In the genomic region with DNA sequence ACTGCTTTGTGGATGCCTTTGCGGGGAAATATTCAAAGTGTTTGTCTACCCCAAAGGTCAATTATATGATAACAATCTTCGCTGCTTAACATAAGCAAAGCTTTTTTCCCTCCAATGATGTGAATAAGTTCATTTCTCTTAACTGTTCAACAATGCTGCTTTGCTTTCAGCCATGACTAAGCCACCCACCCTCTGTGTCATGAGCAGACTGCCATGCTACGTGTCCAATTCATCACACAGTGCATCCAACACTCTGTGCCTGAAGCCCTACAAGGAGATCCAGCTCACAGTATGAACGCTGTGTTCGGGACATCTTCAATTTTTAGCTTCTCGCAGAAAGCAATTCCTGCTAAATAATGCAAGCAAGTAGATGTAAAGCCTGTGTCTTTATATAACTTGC, we compare ENCODE assay signal across 19 cellular contexts. TPM values are rescaled to one million over a fixed set of nuclear protein-coding genes. Genes with fewer than 3 reads are reported as not detected.
DNase-seq lines count a peak whose midpoint lies in the region; ATAC-seq lines count a peak whose summit lies in the region.
"Had no signal": no experiment of that assay in that cellular context is flagged by ENCODE, and none has a peak within 500 bp of the region (broad histone marks: within the 10 kb centered on the region; RNA-seq: fewer than 3 reads in every experiment).

No MANE protein-coding gene starts in this region.

- intact Hi-C loops in posterior cingulate gyrus (cut with DNase I) = no loop called here

- no peak for ATAC-seq in GM21825 (IDR thresholded peaks at IDR 0.05; ENCODE audit: unreplicated experiment)
- ATAC-seq in HG03196 (IDR thresholded peaks at IDR 0.05; ENCODE audit: unreplicated experiment) = no peak
- ATAC-seq: right cardiac atrium; stimulated activated naive CD8-positive, alpha-beta T cell treated with anti-CD3 and anti-CD28 coated beads, Interleukin-15, Interleukin-2, amounts not matched to agents 100 U/mL and 50 U/mL, for 24 hours had no signal

- in situ Hi-C loops in SK-MEL-5 (cut with HindIII; ENCODE audit: low pct_unique_long_range_greater_than_20kb, low sequenced_read_pairs) = loop anchor here (25.0 kb wide), 1 partner anchor 204 kb away; no protein-coding TSS in a partner anchor

- peak; percentile 66 for DNase-seq in Daoy (ENCODE audit: low read depth)
- peak; percentile 34 for DNase-seq in SK-MEL-5 (ENCODE audit: low read depth, low spot score)
- DNase-seq in fibroblast of peridontal ligament (ENCODE audit: extremely low read depth) = peak; percentile 42
- DNase-seq in posterior cingulate gyrus = peak in 6 of 10 donors; percentile 41 to 91 (median 58)
- no peak for DNase-seq in NCI-H748 treated with DMSO at 0.1 percent for 48 hours (lab: John Stamatoyannopoulos, UW)
- DNase-seq in NOMO-1 treated with dmso at 0.1 percent for 144 hours (lab: John Stamatoyannopoulos, UW; ENCODE audit: unreplicated experiment) = no peak
- DNase-seq: activated gamma-delta T cell; AML-193; Caco-2; left ventricle myocardium inferior; NCI-H1436; PC-9; right cardiac atrium; stimulated activated naive CD8-positive, alpha-beta T cell treated with anti-CD3 and anti-CD28 coated beads, Interleukin-15, Interleukin-2, amounts not matched to agents 100 U/mL and 50 U/mL, for 24 hours; upper lobe of left lung had no signal

RNA-seq across cellular contexts. Expression of gene TAS2R40, which starts 5.7 kb away (rescaled TPM):
- not detected in 2 replicates for total RNA-seq in Daoy (2014; rRNA removed; shearing (Covaris generic))
- total RNA-seq in SK-MEL-5 (2014; rRNA removed; shearing (Covaris generic)) = not detected in 2 replicates
- polyA plus RNA-seq in SK-MEL-5 (2015; cell fraction: cytosol; rRNA removed) = not detected in 2 replicates
- not detected in 2 replicates for polyA plus RNA-seq in SK-MEL-5 (2015; cell fraction: nucleus; rRNA removed)
- total RNA-seq: Caco-2, glomerular endothelial cell, left ventricle myocardium inferior, MCF 10A, PC-9, right cardiac atrium, upper lobe of left lung had no signal
- polyA plus RNA-seq: right cardiac atrium had no signal

RNA-seq across cellular contexts. Expression of gene TAS2R39, which starts 32.9 kb away (rescaled TPM):
- not detected in 2 replicates for total RNA-seq in Daoy (2014; rRNA removed; shearing (Covaris generic))
- total RNA-seq in SK-MEL-5 (2014; rRNA removed; shearing (Covaris generic)) = not detected in 2 replicates
- not detected in 2 replicates for polyA plus RNA-seq in SK-MEL-5 (2015; cell fraction: cytosol; rRNA removed)
- not detected in 2 replicates for polyA plus RNA-seq in SK-MEL-5 (2015; cell fraction: nucleus; rRNA removed)
- total RNA-seq: Caco-2, glomerular endothelial cell, left ventricle myocardium inferior, MCF 10A, PC-9, right cardiac atrium, upper lobe of left lung had no signal
- polyA plus RNA-seq: right cardiac atrium had no signal

RNA-seq across cellular contexts. Expression of gene GSTK1, which starts 47.1 kb away (rescaled TPM):
- 90.7 and 95.8 TPM in 2 replicates for total RNA-seq in Daoy (2014; rRNA removed; shearing (Covaris generic))
- 144 and 161 TPM in 2 replicates for total RNA-seq in SK-MEL-5 (2014; rRNA removed; shearing (Covaris generic))
- 189 and 200 TPM in 2 replicates for polyA plus RNA-seq in SK-MEL-5 (2015; cell fraction: cytosol; rRNA removed)
- 511 and 657 TPM in 2 replicates for polyA plus RNA-seq in SK-MEL-5 (2015; cell fraction: nucleus; rRNA removed)

Comparison
In these comparisons a context has a peak if more than half of its experiments do, and no peak if none do; other contexts are left out.
1. DNase-seq: peak in Daoy (single experiment), SK-MEL-5 (single experiment), fibroblast of peridontal ligament (single experiment) and posterior cingulate gyrus (6 of 10); none in NCI-H748 treated with DMSO at 0.1 percent for 48 hours (single experiment) and NOMO-1 treated with dmso at 0.1 percent for 144 hours (single experiment).